Comparison of ENCODE assay signal across 30 cellular contexts in genomic region chr16:83908798-83909197, GRCh38. TPM values are rescaled to one million over a fixed set of nuclear protein-coding genes. Genes with fewer than 3 reads are reported as not detected.
"Had no signal": no experiment of that assay in that cellular context is flagged by ENCODE, and none has a peak within 500 bp of the region (broad histone marks: within the 10 kb centered on the region; RNA-seq: fewer than 3 reads in every experiment).

No MANE protein-coding gene starts in this region.

- H3K4me3 Mint-ChIP-seq: activated CD8-positive, alpha-beta T cell treated with anti-CD3 and anti-CD28 coated beads, Interleukin-2, amount 10 ng/mL, durations not matched to agents 7 days and 5 days; activated naive CD4-positive, alpha-beta T cell treated with anti-CD3 and anti-CD28 coated beads, Interleukin-2, amount 50 U/mL, for 24 hours; activated T-helper 1 cell treated with anti-CD3 and anti-CD28 coated beads, Interleukin-12 subunit alpha, Interleukin-12 subunit beta, Interleukin-2, Interleukin-4 antibody, amounts not matched to agents 30 ng/mL and 10 ng/mL and 1 ng/mL, durations not matched to agents 14 hours and 24 hours and 36 hours; brain; mesothelial cell of epicardium; naive thymus-derived CD8-positive, alpha-beta T cell; stimulated activated naive CD8-positive, alpha-beta T cell treated with anti-CD3 and anti-CD28 coated beads, Interleukin-15, Interleukin-2, amounts not matched to agents 100 ng/mL and 50 ng/mL, for 24 hours; T-helper 2 cell treated with Interferon-gamma antibody and Interleukin-4, amounts not matched to agents 5 μg/mL and 100 μg/mL, for 36 hours had no signal

- DNase-seq: activated CD4-positive, alpha-beta T cell treated with anti-CD3 and anti-CD28 coated beads for 1 hour; activated CD4-positive, alpha-beta T cell treated with anti-CD3 and anti-CD28 coated beads, Interleukin-2, amount 50 U/mL, for 1 hour; activated CD8-positive, alpha-beta T cell treated with anti-CD3 and anti-CD28 coated beads, Interleukin-2, amount 10 ng/mL, durations not matched to agents 7 days and 5 days; activated gamma-delta T cell; anterior cingulate cortex; caudate nucleus; dermis blood vessel endothelial cell; effector CD8-positive, alpha-beta T cell; foreskin melanocyte; glutamatergic neuron; hippocampal formation; naive thymus-derived CD8-positive, alpha-beta T cell; pancreas; right lobe of liver; stimulated activated CD4-positive, alpha-beta T cell treated with anti-CD3 and anti-CD28 coated beads, Interleukin-4, amount 100 ng/mL, for 1 hour; substantia nigra; thyroid gland; upper lobe of right lung; WERI-Rb-1 had no signal

- H3K4me3 ChIP-seq: lung, pancreas, right lobe of liver, thyroid gland, upper lobe of right lung had no signal

- H3K27ac ChIP-seq: pancreas, right lobe of liver, thyroid gland, upper lobe of right lung, WERI-Rb-1 had no signal

- H3K9me3 Mint-ChIP-seq: activated naive CD4-positive, alpha-beta T cell treated with anti-CD3 and anti-CD28 coated beads, Interleukin-2, amount 50 U/mL, for 24 hours; activated T-helper 1 cell treated with anti-CD3 and anti-CD28 coated beads, Interleukin-12 subunit alpha, Interleukin-12 subunit beta, Interleukin-2, Interleukin-4 antibody, amounts not matched to agents 30 ng/mL and 10 ng/mL and 1 ng/mL, durations not matched to agents 14 hours and 24 hours and 36 hours; brain; mesothelial cell of epicardium; naive thymus-derived CD8-positive, alpha-beta T cell; stimulated activated naive CD8-positive, alpha-beta T cell treated with anti-CD3 and anti-CD28 coated beads, Interleukin-15, Interleukin-2, amounts not matched to agents 100 ng/mL and 50 ng/mL, for 24 hours; T-helper 2 cell treated with Interferon-gamma antibody and Interleukin-4, amounts not matched to agents 5 μg/mL and 100 μg/mL, for 36 hours had no signal

- H3K4me1 ChIP-seq: pancreas, thyroid gland had no signal

- H3K9me3 ChIP-seq: pancreas, right lobe of liver, thyroid gland, upper lobe of right lung had no signal

- ATAC-seq: activated CD8-positive, alpha-beta T cell treated with anti-CD3 and anti-CD28 coated beads, Interleukin-2, amount 10 ng/mL, durations not matched to agents 7 days and 5 days; esophagus mucosa; left lobe of liver; naive thymus-derived CD8-positive, alpha-beta T cell; pancreas; right lobe of liver; SK-N-SH treated with all-trans-retinoic acid at 6 μM for 48 hours; upper lobe of right lung had no signal

- H3K27me3 ChIP-seq: pancreas, right lobe of liver, thyroid gland, upper lobe of right lung had no signal

- H3K27ac Mint-ChIP-seq: activated CD8-positive, alpha-beta T cell treated with anti-CD3 and anti-CD28 coated beads, Interleukin-2, amount 10 ng/mL, durations not matched to agents 7 days and 5 days; activated naive CD4-positive, alpha-beta T cell treated with anti-CD3 and anti-CD28 coated beads, Interleukin-2, amount 50 U/mL, for 24 hours; activated T-helper 1 cell treated with anti-CD3 and anti-CD28 coated beads, Interleukin-12 subunit alpha, Interleukin-12 subunit beta, Interleukin-2, Interleukin-4 antibody, amounts not matched to agents 30 ng/mL and 10 ng/mL and 1 ng/mL, durations not matched to agents 14 hours and 24 hours and 36 hours; mesothelial cell of epicardium; naive thymus-derived CD8-positive, alpha-beta T cell; stimulated activated naive CD8-positive, alpha-beta T cell treated with anti-CD3 and anti-CD28 coated beads, Interleukin-15, Interleukin-2, amounts not matched to agents 100 ng/mL and 50 ng/mL, for 24 hours; T-helper 2 cell treated with Interferon-gamma antibody and Interleukin-4, amounts not matched to agents 5 μg/mL and 100 μg/mL, for 36 hours had no signal

- H3K27me3 Mint-ChIP-seq: activated naive CD4-positive, alpha-beta T cell treated with anti-CD3 and anti-CD28 coated beads, Interleukin-2, amount 50 U/mL, for 24 hours; brain; naive thymus-derived CD8-positive, alpha-beta T cell; stimulated activated naive CD8-positive, alpha-beta T cell treated with anti-CD3 and anti-CD28 coated beads, Interleukin-15, Interleukin-2, amounts not matched to agents 100 ng/mL and 50 ng/mL, for 24 hours had no signal

- H3K36me3 ChIP-seq: WERI-Rb-1 had no signal

RNA-seq across cellular contexts. Expression of gene NECAB2, which starts 59.2 kb away (rescaled TPM):
- total RNA-seq: activated CD8-positive, alpha-beta T cell treated with anti-CD3 and anti-CD28 coated beads, Interleukin-2, amount 10 ng/mL, durations not matched to agents 7 days and 5 days; activated T-helper 1 cell treated with anti-CD3 and anti-CD28 coated beads, Interleukin-12 subunit alpha, Interleukin-12 subunit beta, Interleukin-2, Interleukin-4 antibody, amounts not matched to agents 30 ng/mL and 10 ng/mL and 1 ng/mL, durations not matched to agents 14 hours and 24 hours and 36 hours; dermis blood vessel endothelial cell; esophagus mucosa; naive thymus-derived CD8-positive, alpha-beta T cell; upper lobe of right lung had no signal
- polyA plus RNA-seq: keratinocyte; naive thymus-derived CD8-positive, alpha-beta T cell had no signal
